Comparison of ENCODE assay signal across 16 cellular contexts in genomic region chr16:75062944-75063444, GRCh38. TPM values are rescaled to one million over a fixed set of nuclear protein-coding genes. Genes with fewer than 3 reads are reported as not detected.
DNase-seq lines count a peak whose midpoint lies in the region; ATAC-seq, FAIRE-seq and TF ChIP-seq lines count a peak whose summit lies in the region.
"Had no signal": no experiment of that assay in that cellular context is flagged by ENCODE, and none has a peak within 500 bp of the region (broad histone marks: within the 10 kb centered on the region; RNA-seq: fewer than 3 reads in every experiment).

No MANE protein-coding gene starts in this region.

- DNase-seq in right atrium auricular region (ENCODE audit: low spot score) = no peak
- DNase-seq in right cardiac atrium = no peak
- no peak for DNase-seq in endothelial cell (ENCODE audit: low spot score)
- no peak for DNase-seq in nephron progenitor cell
- no peak for DNase-seq in HTR-8/SVneo (ENCODE audit: insufficient read length, low spot score)
- DNase-seq in stimulated activated CD4-positive, alpha-beta T cell treated with anti-CD3 and anti-CD28 coated beads, Interleukin-2, amount 100 ng/mL, for 24 hours = no peak
- DNase-seq: activated T-cell treated with anti-CD3 and anti-CD28 coated beads, Interleukin-2, amount 50 U/mL, for 1 hour; AML-193; effector memory CD8-positive, alpha-beta T cell; mammary epithelial cell; NCI-H1092 treated with DMSO at 0.1 percent for 48 hours; stimulated activated CD4-positive, alpha-beta T cell treated with anti-CD3 and anti-CD28 coated beads, Interleukin-2, amount 100 ng/mL, for 48 hours had no signal

- WGBS in right cardiac atrium = 86% methylated on average over 9 of the region's 9 CpGs

- H3K4me3 Mint-ChIP-seq in endothelial cell (ENCODE audit: unreplicated experiment) (no peak overlapping the region), nephron progenitor cell (no peak overlapping the region)

- H3K27me3 Mint-ChIP-seq in endothelial cell (ENCODE audit: unreplicated experiment) (peaks cover 3% of the 10 kb centered on the region), nephron progenitor cell (ENCODE audit: low read depth, poor library complexity) (no peaks in the 10 kb centered on the region)

- intact Hi-C loops in right cardiac atrium (cut with DNase I) = no loop called here

- ATAC-seq in right cardiac atrium = no peak
- no peak for ATAC-seq in GM21825 (IDR thresholded peaks at IDR 0.05; ENCODE audit: unreplicated experiment)
- no peak for ATAC-seq in HG02981 (IDR thresholded peaks at IDR 0.05; ENCODE audit: unreplicated experiment)
- ATAC-seq: effector memory CD8-positive, alpha-beta T cell; stimulated activated effector memory CD8-positive, alpha-beta T cell treated with anti-CD3 and anti-CD28 coated beads, Interleukin-12 subunit alpha, Interleukin-12 subunit beta, amount 100 ng/mL, for 72 hours had no signal

- H3K27ac Mint-ChIP-seq in endothelial cell (ENCODE audit: unreplicated experiment) (peak overlapping the region; percentile 20), nephron progenitor cell (peak overlapping the region; percentile 49)
- H3K27ac Mint-ChIP-seq: effector memory CD8-positive, alpha-beta T cell; stimulated activated effector memory CD8-positive, alpha-beta T cell treated with anti-CD3 and anti-CD28 coated beads, Interleukin-12 subunit alpha, Interleukin-12 subunit beta, amount 100 ng/mL, for 72 hours had no signal

- TF ChIP-seq CTCF in right atrium auricular region (IDR thresholded peaks at IDR 0.05) (no peak), endothelial cell (IDR thresholded peaks at IDR 0.05; ENCODE audit: unreplicated experiment) (no peak), nephron progenitor cell (IDR thresholded peaks at IDR 0.05) (no peak)

- H3K9me3 ChIP-seq in right atrium auricular region (no peaks in the 10 kb centered on the region), right cardiac atrium (ENCODE audit: control insufficient read depth, low read length) (no peaks in the 10 kb centered on the region)
- H3K9me3 ChIP-seq: body of pancreas had no signal

- H3K27me3 ChIP-seq in right atrium auricular region (no peaks in the 10 kb centered on the region), right cardiac atrium (ENCODE audit: control insufficient read depth, insufficient read depth) (no peaks in the 10 kb centered on the region)
- H3K27me3 ChIP-seq: body of pancreas had no signal

- H3K4me3 ChIP-seq in right atrium auricular region (no peak overlapping the region), right cardiac atrium (ENCODE audit: low read length) (no peak overlapping the region)
- H3K4me3 ChIP-seq: body of pancreas had no signal

- no peaks in the 10 kb centered on the region for H3K9me3 Mint-ChIP-seq in endothelial cell (ENCODE audit: unreplicated experiment)
- peaks cover 7% of the 10 kb centered on the region for H3K9me3 Mint-ChIP-seq in nephron progenitor cell
- H3K9me3 Mint-ChIP-seq: effector memory CD8-positive, alpha-beta T cell; stimulated activated effector memory CD8-positive, alpha-beta T cell treated with anti-CD3 and anti-CD28 coated beads, Interleukin-12 subunit alpha, Interleukin-12 subunit beta, amount 100 ng/mL, for 72 hours had no signal

- no peak for FAIRE-seq in HTR-8/SVneo (lab: Jason Lieb, UNC)

- H3K4me1 Mint-ChIP-seq in endothelial cell (ENCODE audit: unreplicated experiment) (peaks cover 45% of the 10 kb centered on the region), nephron progenitor cell (peaks cover 63% of the 10 kb centered on the region)

- H3K27ac ChIP-seq in right atrium auricular region (peak overlapping the region; percentile 56 to 76), right cardiac atrium (ENCODE audit: low read length) (no peak overlapping the region)

- no peaks in the 10 kb centered on the region for H3K36me3 Mint-ChIP-seq in endothelial cell (ENCODE audit: low read depth, unreplicated experiment)
- peaks cover 29% of the 10 kb centered on the region for H3K36me3 Mint-ChIP-seq in nephron progenitor cell (ENCODE audit: low read depth)
- H3K36me3 Mint-ChIP-seq: stimulated activated effector memory CD8-positive, alpha-beta T cell treated with anti-CD3 and anti-CD28 coated beads, Interleukin-12 subunit alpha, Interleukin-12 subunit beta, amount 100 ng/mL, for 72 hours had no signal

- H3K36me3 ChIP-seq in right atrium auricular region = no peaks in the 10 kb centered on the region

- peaks cover 0 to 22% of the 10 kb centered on the region in 2 donors for H3K4me1 ChIP-seq in right atrium auricular region
- peaks cover 11% of the 10 kb centered on the region for H3K4me1 ChIP-seq in right cardiac atrium (ENCODE audit: control insufficient read depth, insufficient read depth, low read length)

RNA-seq across cellular contexts. Expression of gene LDHD, which starts 53.6 kb away (rescaled TPM):
- total RNA-seq in right atrium auricular region (10 to 100 TPM; 28.8 to 65.6 TPM), right cardiac atrium (10 to 100 TPM; 28.2 to 55.9 (median 39.5) TPM), endothelial cell (ENCODE audit: unreplicated experiment) (0.36 TPM)
- 56.5 TPM for polyA plus RNA-seq in right cardiac atrium

Comparison
In these comparisons a context has a peak if more than half of its experiments do, and no peak if none do; other contexts are left out.
1. RNA of gene LDHD, which starts 53.6 kb away (total RNA-seq): 28.8 to 65.6 TPM in right atrium auricular region and 28.2 to 55.9 TPM in right cardiac atrium; 0.36 TPM in endothelial cell (single experiment); every median in the first group is over 10 times any median in the second.